In the genomic region with DNA sequence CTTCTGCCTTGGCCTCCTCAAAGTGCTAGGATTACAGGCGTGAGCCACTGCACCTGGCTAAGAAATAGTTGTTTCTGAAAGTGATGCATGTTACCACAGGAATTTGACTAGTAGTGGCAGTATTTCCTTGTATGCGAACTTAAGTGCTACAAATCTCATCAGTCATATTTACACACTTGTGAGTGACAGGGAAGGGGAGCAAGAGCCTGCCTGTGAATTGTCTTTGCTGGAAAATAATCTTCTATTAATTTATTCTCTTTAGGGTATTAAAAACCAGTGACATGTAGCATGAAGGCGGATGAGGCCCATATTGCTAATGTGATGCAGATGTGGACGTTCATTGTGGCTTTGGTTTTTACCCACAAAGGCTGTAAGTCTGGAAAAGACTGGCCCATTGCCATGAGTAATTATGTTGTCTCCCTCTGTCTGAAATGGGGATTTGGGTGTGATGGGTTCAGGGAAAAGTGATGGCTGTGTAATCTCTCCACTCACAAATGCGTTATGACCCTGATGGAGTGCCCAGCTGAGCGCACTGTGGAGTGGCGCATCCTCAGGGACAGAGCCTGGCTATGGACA, we compare ENCODE assay signal across 1 cellular context.
TF ChIP-seq lines count a peak whose summit lies in the region.

No MANE protein-coding gene starts in this region.

TF ChIP-seq in SK-N-SH, 30 proteins besides CTCF, POLR2A, EP300 and RAD21 (continued from another document):
- TF ChIP-seq, protein P1, sequence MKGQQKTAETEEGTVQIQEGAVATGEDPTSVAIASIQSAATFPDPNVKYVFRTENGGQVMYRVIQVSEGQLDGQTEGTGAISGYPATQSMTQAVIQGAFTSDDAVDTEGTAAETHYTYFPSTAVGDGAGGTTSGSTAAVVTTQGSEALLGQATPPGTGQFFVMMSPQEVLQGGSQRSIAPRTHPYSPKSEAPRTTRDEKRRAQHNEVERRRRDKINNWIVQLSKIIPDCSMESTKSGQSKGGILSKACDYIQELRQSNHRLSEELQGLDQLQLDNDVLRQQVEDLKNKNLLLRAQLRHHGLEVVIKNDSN (IDR thresholded peaks at IDR 0.05; ENCODE audit: borderline replicate concordance, low read depth): no peak
- TF ChIP-seq SMC3 (IDR thresholded peaks at IDR 0.05; ENCODE audit: low read depth, low read length) (no peak; the same call in 1 of the 2 replicates), YY1 (IDR thresholded peaks at IDR 0.05; ENCODE audit: low read depth) (no peak), MXI1 (IDR thresholded peaks at IDR 0.05; ENCODE audit: low read depth, low read length) (peak; percentile 59; the same call in 1 of the 2 replicates), CHD2 (IDR thresholded peaks at IDR 0.05; ENCODE audit: low read length, partially characterized antibody) (peak; percentile 81), GABPA (IDR thresholded peaks at IDR 0.05; ENCODE audit: low read depth) (no peak), FOXJ3 (CRISPR knock-in tag; IDR thresholded peaks at IDR 0.05) (peak; percentile 22; the same call in 1 of the 2 replicates), TCF12 (IDR thresholded peaks at IDR 0.05) (peak; percentile 96), TAF1 (IDR thresholded peaks at IDR 0.05; ENCODE audit: borderline replicate concordance, low read depth, low read length) (no peak), GATA2 (CRISPR knock-in tag; IDR thresholded peaks at IDR 0.05) (peak; percentile 49; the same call in 1 of the 2 replicates), JUND (IDR thresholded peaks at IDR 0.05) (no peak)
- TF ChIP-seq, protein P2, sequence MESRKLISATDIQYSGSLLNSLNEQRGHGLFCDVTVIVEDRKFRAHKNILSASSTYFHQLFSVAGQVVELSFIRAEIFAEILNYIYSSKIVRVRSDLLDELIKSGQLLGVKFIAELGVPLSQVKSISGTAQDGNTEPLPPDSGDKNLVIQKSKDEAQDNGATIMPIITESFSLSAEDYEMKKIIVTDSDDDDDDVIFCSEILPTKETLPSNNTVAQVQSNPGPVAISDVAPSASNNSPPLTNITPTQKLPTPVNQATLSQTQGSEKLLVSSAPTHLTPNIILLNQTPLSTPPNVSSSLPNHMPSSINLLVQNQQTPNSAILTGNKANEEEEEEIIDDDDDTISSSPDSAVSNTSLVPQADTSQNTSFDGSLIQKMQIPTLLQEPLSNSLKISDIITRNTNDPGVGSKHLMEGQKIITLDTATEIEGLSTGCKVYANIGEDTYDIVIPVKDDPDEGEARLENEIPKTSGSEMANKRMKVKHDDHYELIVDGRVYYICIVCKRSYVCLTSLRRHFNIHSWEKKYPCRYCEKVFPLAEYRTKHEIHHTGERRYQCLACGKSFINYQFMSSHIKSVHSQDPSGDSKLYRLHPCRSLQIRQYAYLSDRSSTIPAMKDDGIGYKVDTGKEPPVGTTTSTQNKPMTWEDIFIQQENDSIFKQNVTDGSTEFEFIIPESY (IDR thresholded peaks at IDR 0.05; ENCODE audit: borderline replicate concordance, low read depth): no peak
- TF ChIP-seq, protein P3, sequence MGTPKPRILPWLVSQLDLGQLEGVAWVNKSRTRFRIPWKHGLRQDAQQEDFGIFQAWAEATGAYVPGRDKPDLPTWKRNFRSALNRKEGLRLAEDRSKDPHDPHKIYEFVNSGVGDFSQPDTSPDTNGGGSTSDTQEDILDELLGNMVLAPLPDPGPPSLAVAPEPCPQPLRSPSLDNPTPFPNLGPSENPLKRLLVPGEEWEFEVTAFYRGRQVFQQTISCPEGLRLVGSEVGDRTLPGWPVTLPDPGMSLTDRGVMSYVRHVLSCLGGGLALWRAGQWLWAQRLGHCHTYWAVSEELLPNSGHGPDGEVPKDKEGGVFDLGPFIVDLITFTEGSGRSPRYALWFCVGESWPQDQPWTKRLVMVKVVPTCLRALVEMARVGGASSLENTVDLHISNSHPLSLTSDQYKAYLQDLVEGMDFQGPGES (IDR thresholded peaks at IDR 0.05; ENCODE audit: low read depth, low read length): no peak
- TF ChIP-seq, protein P4, sequence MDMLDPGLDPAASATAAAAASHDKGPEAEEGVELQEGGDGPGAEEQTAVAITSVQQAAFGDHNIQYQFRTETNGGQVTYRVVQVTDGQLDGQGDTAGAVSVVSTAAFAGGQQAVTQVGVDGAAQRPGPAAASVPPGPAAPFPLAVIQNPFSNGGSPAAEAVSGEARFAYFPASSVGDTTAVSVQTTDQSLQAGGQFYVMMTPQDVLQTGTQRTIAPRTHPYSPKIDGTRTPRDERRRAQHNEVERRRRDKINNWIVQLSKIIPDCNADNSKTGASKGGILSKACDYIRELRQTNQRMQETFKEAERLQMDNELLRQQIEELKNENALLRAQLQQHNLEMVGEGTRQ (IDR thresholded peaks at IDR 0.05; ENCODE audit: borderline replicate concordance, low read depth, low read length): no peak
TF ChIP-seq in SK-N-SH: peak in this region for 11.
